In the genomic region with DNA sequence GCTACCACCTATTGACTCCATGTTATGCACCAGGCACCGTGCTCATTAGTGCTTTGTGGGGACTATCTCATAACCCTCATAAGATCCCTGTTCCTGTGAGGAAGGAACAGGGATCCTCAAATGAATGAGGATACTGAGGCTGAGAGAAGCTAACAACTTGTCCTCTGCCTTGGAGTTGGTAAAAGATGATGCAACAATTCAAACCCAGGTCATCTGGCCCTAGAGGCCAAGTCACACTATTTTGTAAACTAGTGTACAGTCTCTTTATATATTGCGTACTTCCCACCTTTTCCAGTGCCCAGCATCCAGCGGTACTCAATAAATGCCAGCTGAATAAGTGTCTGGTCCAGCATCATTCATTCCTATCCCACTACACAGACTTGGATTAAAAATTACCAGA, we compare ENCODE assay signal across 10 cellular contexts.
"Had no signal": no experiment of that assay in that cellular context is flagged by ENCODE, and none has a peak within 500 bp of the region (broad histone marks: within the 10 kb centered on the region; RNA-seq: fewer than 3 reads in every experiment).

No MANE protein-coding gene starts in this region.

- H3K36me3 ChIP-seq: HAP-1 had no signal

- H3K4me3 ChIP-seq: GM23248, HAP-1 had no signal

- H3K9me3 ChIP-seq: HAP-1 had no signal

- H2AFZ ChIP-seq: GM23248 had no signal

- H3K27ac ChIP-seq: GM23248, KMS-11 had no signal

- ATAC-seq: HCT116 had no signal

- DNase-seq: GM23248, GOT3, H7, HFFc6, Karpas-422, KBM-7 had no signal

- H3K4me1 ChIP-seq: HAP-1 had no signal

- H3K9ac ChIP-seq: GM23248, KMS-11 had no signal

- FAIRE-seq: HTR-8/SVneo had no signal
